Comparison of ENCODE assay signal across 11 cellular contexts in the genomic region with DNA sequence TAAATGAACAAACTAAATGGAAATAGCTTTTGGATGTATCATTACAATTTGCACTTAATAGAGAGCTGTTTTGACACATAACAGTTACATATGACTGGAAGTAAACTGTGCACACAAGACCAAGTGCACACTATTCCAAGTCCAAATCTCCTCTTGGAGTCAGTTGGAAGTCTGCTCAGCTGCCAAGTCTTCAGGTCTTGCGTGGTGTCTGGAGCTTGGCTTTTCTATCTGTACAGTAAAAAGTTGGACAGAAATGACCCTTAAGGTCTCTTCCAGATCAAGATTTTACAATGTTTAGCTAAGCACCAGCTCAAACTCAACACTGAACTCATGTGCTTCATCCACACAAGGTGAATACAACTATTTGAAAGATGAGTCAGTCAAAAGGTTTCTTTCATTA.
DNase-seq lines count a peak whose midpoint lies in the region; ATAC-seq, FAIRE-seq and TF ChIP-seq lines count a peak whose summit lies in the region.
"Had no signal": no experiment of that assay in that cellular context is flagged by ENCODE, and none has a peak within 500 bp of the region (broad histone marks: within the 10 kb centered on the region; RNA-seq: fewer than 3 reads in every experiment).

No MANE protein-coding gene starts in this region.

- H3K4me1 ChIP-seq in pancreas: peaks cover 14 to 39% (median 28%) of the 10 kb centered on the region in 3 donors
- H3K4me1 ChIP-seq in neuronal stem cell (ENCODE audit: control insufficient read depth in 2 of 2, insufficient read depth in 1 of 2, low read depth in 1 of 2, low read length in 2 of 2): peaks cover 0 to 3% of the 10 kb centered on the region in 2 donors

- TF ChIP-seq CTCF in VCaP (conservative IDR thresholded peaks at IDR 0.05) (no peak), pancreas (IDR thresholded peaks at IDR 0.05) (no peak)

- FAIRE-seq in pancreas (lab: Jason Lieb, UNC): no peak
- FAIRE-seq: GM12892, K562 had no signal

- H2BK120ac ChIP-seq in neuronal stem cell (ENCODE audit: low read depth, low read length): no peak overlapping the region

- H3K14ac ChIP-seq in neuronal stem cell (ENCODE audit: low read length): no peak overlapping the region

- H2BK5ac ChIP-seq in neuronal stem cell (ENCODE audit: low read length): no peak overlapping the region

- DNase-seq in G401 (ENCODE audit: low spot score): peak; percentile 12
- no peak for DNase-seq in left lobe of liver (ENCODE audit: low spot score)
- DNase-seq in pancreas: no peak
- no peak for DNase-seq in neuronal stem cell (ENCODE audit: low spot score)
- DNase-seq in DMS79 (lab: John Stamatoyannopoulos, UW): no peak
- DNase-seq: NCI-H187 treated with DMSO at 0.1 percent for 48 hours had no signal

- H2BK15ac ChIP-seq in neuronal stem cell (ENCODE audit: low read length): no peak overlapping the region

- H3K79me1 ChIP-seq in neuronal stem cell (ENCODE audit: low read depth, low read length): no peaks in the 10 kb centered on the region

- no peak overlapping the region for H3K9ac ChIP-seq in neuronal stem cell (ENCODE audit: low read depth, low read length, poor library complexity)

- no peak overlapping the region for H3K4ac ChIP-seq in neuronal stem cell (ENCODE audit: low read length)

- H3K9me3 ChIP-seq in pancreas (no peaks in the 10 kb centered on the region), neuronal stem cell (replicated peaks in 1 of 2; ENCODE audit: control insufficient read depth in 2 of 2, insufficient read depth in 1 of 2, low read depth in 1 of 2, low read length in 2 of 2) (no peaks in the 10 kb centered on the region)
- H3K9me3 ChIP-seq: BE2C had no signal

- WGBS in pancreas, 2 donors: 31 to 43% methylated on average over 1 of the region's 1 CpG
- WGBS in neuronal stem cell (ENCODE audit: extremely low coverage in 2 of 2, insufficient read length in 2 of 2, insufficient replicate concordance in 1 of 2), 2 donors: no CpG with 5 or more reads among the region's 1 CpG

- H3K4me3 ChIP-seq in pancreas (no peak overlapping the region), neuronal stem cell (ENCODE audit: low read length in 2 of 2) (no peak overlapping the region)
- H3K4me3 ChIP-seq: K562 had no signal

- H3K27me3 ChIP-seq in pancreas (no peaks in the 10 kb centered on the region), neuronal stem cell (ENCODE audit: control insufficient read depth in 3 of 3, insufficient read depth in 3 of 3, low read depth in 1 of 3, low read length in 3 of 3) (no peaks in the 10 kb centered on the region)
- H3K27me3 ChIP-seq: BE2C had no signal

- no peak overlapping the region for H2AK5ac ChIP-seq in neuronal stem cell (ENCODE audit: low read depth, low read length)

- H4K8ac ChIP-seq in neuronal stem cell (ENCODE audit: low read depth, low read length): no peak overlapping the region

- intact Hi-C loops in pancreas (cut with DNase I): no loop called here

- H3K36me3 ChIP-seq in pancreas (no peaks in the 10 kb centered on the region), neuronal stem cell (replicated peaks in 1 of 2; ENCODE audit: control insufficient read depth in 2 of 2, insufficient read depth in 2 of 2, low read length in 2 of 2) (no peaks in the 10 kb centered on the region)
- H3K36me3 ChIP-seq: BE2C had no signal

- no peak overlapping the region for H4K91ac ChIP-seq in neuronal stem cell (ENCODE audit: low read depth, low read length, poor library complexity)

- no peak overlapping the region for H3K23ac ChIP-seq in neuronal stem cell (ENCODE audit: low read depth, low read length, poor library complexity)

- in situ Hi-C loops in G401 (cut with HindIII; ENCODE audit: low sequenced_read_pairs): no loop called here

- peak; percentile 22 for ATAC-seq in left lobe of liver
- peak; percentile 23 to 46 (median 39) for ATAC-seq in pancreas
- ATAC-seq in GM18519 (IDR thresholded peaks at IDR 0.05; ENCODE audit: low FRiP score, unreplicated experiment): no peak
- ATAC-seq: K562 had no signal

- H3K27ac ChIP-seq in VCaP (peak overlapping the region; percentile 37), pancreas (peak overlapping the region in 3 of 4 donors; percentile 41 to 74 (median 57)), neuronal stem cell (replicated peaks; ENCODE audit: low read length) (no peak overlapping the region)

- no peak overlapping the region for H3K4me2 ChIP-seq in neuronal stem cell (ENCODE audit: insufficient read depth, low read length, poor library complexity, severe bottlenecking)

- H3K18ac ChIP-seq in neuronal stem cell (ENCODE audit: low read length): no peak overlapping the region

- H2BK12ac ChIP-seq in neuronal stem cell (ENCODE audit: low read length): no peak overlapping the region

- H2AFZ ChIP-seq in neuronal stem cell (ENCODE audit: low read length): no peak overlapping the region
